ENCODE assay signal across 8 cellular contexts in genomic region chr3:51384730-51385473, GRCh38.
A peak's percentile ranks its signal among the peaks of the same experiment; 100 is the strongest.
DNase-seq lines count a peak whose midpoint lies in the region; ATAC-seq and TF ChIP-seq lines count a peak whose summit lies in the region.

MANF (plus strand) TSS chr3:51385291; CDS start chr3:51385343, 52 bp downstream.

- ATAC-seq in GM19025 (IDR thresholded peaks at IDR 0.05; ENCODE audit: low read depth, unreplicated experiment) (peak; percentile 96), HG03342 (IDR thresholded peaks at IDR 0.05; ENCODE audit: unreplicated experiment) (peak; percentile 96)
- ATAC-seq in central memory CD8-positive, alpha-beta T cell (replicated peaks; ENCODE audit: extremely low read depth, poor library complexity, severe bottlenecking) = peak; percentile 99

- DNase-seq in AG09319 (ENCODE audit: extremely low read depth, low read depth) (peak; percentile 94), NCI-H446 (lab: John Stamatoyannopoulos, UW) (peak; percentile 87 to 93), inferior parietal cortex (ENCODE audit: extremely low spot score) (peak; percentile 97)
- peak; percentile 97 for DNase-seq in activated CD4-positive, CD25-positive, alpha-beta regulatory T cell treated with anti-CD3 and anti-CD28 coated beads, Interleukin-2, amount 50 U/mL, for 16 hours (ENCODE audit: low read depth, low spot score)
- peak; percentile 84 to 96 for DNase-seq in central memory CD8-positive, alpha-beta T cell (ENCODE audit: low spot score in 2 of 2)
- DNase-seq in stimulated activated CD4-positive, alpha-beta T cell treated with anti-CD3 and anti-CD28 coated beads, Interleukin-12 subunit alpha, Interleukin-12 subunit beta, amount 100 ng/mL, for 24 hours (ENCODE audit: low read depth in 2 of 2) = peak; percentile 94 to 97

- H3K27me3 Mint-ChIP-seq in central memory CD8-positive, alpha-beta T cell = no peaks in the 10 kb centered on the region

- TF ChIP-seq CTCF in AG09319 (IDR thresholded peaks at IDR 0.05; ENCODE audit: low read depth, low read length) = no peak

- H3K4me1 Mint-ChIP-seq in central memory CD8-positive, alpha-beta T cell = peaks cover 47% of the 10 kb centered on the region

- peak within 1 kb of the TSS; percentile 97 for H3K4me3 Mint-ChIP-seq in central memory CD8-positive, alpha-beta T cell

- peak within 1 kb of the TSS; percentile 99 for H3K27ac Mint-ChIP-seq in central memory CD8-positive, alpha-beta T cell (ENCODE audit: low read depth)

- H3K36me3 Mint-ChIP-seq in central memory CD8-positive, alpha-beta T cell (ENCODE audit: insufficient read depth) = peaks cover 31% of the 10 kb centered on the region

- H3K9me3 Mint-ChIP-seq in central memory CD8-positive, alpha-beta T cell = no peaks in the 10 kb centered on the region

Comparison
In these comparisons a context has a peak if more than half of its experiments do, and no peak if none do; other contexts are left out.
1. Peak in every context shown above with its lines: DNase-seq and ATAC-seq.